Comparison of ENCODE assay signal across 16 cellular contexts in the genomic region with DNA sequence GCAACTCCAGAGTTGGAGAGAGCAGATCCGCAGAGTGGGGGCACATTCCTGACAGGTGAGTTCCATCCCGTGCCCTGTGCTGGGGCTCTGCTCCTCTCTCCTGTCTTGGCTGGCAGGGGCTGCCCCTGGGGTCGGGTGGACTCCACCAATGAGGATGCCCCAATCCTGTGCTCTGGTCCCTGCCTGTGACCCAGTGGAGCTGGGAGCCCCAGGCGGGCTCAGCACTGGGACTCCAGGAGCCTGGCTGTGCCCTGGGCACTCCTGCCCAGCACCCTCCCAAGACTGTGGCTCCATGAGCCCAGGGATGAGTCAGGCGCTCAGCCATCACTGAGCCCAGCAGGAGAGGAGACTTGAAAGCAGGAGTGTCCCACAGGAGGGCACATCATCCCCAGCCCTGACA. TPM values are rescaled to one million over a fixed set of nuclear protein-coding genes. Genes with fewer than 3 reads are reported as not detected.
DNase-seq lines count a peak whose midpoint lies in the region; ATAC-seq, FAIRE-seq and TF ChIP-seq lines count a peak whose summit lies in the region.
"Had no signal": no experiment of that assay in that cellular context is flagged by ENCODE, and none has a peak within 500 bp of the region (broad histone marks: within the 10 kb centered on the region; RNA-seq: fewer than 3 reads in every experiment).

No MANE protein-coding gene starts in this region.

- peaks cover 16% of the 10 kb centered on the region for H3K9me3 ChIP-seq in BLaER1
- H3K9me3 ChIP-seq in HCT116 (ENCODE audit: control insufficient read depth in 1 of 2, insufficient read depth in 1 of 2, low read depth in 1 of 2, low read length in 2 of 2): no peaks in the 10 kb centered on the region
- H3K9me3 ChIP-seq in astrocyte (ENCODE audit: insufficient read depth, low read depth, low read length): no peaks in the 10 kb centered on the region
- no peaks in the 10 kb centered on the region for H3K9me3 ChIP-seq in esophagus squamous epithelium
- H3K9me3 ChIP-seq: SJSA1 had no signal

- H3K4me1 Mint-ChIP-seq in astrocyte (ENCODE audit: low read depth, unreplicated experiment): peaks cover 4% of the 10 kb centered on the region
- peaks cover 39 to 83% (median 80%) of the 10 kb centered on the region in 4 donors for H3K4me1 Mint-ChIP-seq in naive thymus-derived CD8-positive, alpha-beta T cell
- H3K4me1 Mint-ChIP-seq in Calu3 (ENCODE audit: low read depth, unreplicated experiment): peaks cover 36% of the 10 kb centered on the region

- H3K4me3 Mint-ChIP-seq in astrocyte (ENCODE audit: unreplicated experiment) (no peak overlapping the region), Calu3 (ENCODE audit: low read depth, unreplicated experiment) (no peak overlapping the region)
- H3K4me3 Mint-ChIP-seq in naive thymus-derived CD8-positive, alpha-beta T cell: no peak overlapping the region

- H3K4me2 ChIP-seq in BLaER1: no peak overlapping the region
- peak overlapping the region; percentile 77 for H3K4me2 ChIP-seq in HCT116 (ENCODE audit: low read length)
- peak overlapping the region; percentile 21 for H3K4me2 ChIP-seq in astrocyte (ENCODE audit: low read length)

- WGBS in esophagus squamous epithelium, 2 donors: 100% methylated on average over 2 of the region's 5 CpGs; no CpG with 5 or more reads in 1 of the 2 donors

- H3K4me3 ChIP-seq in BLaER1 (no peak overlapping the region), HCT116 (replicated peaks in 1 of 2; ENCODE audit: low read depth in 1 of 2, low read length in 2 of 2) (peak overlapping the region in 1 of 2 experiments; percentile 30; a peak in 1 of 4 replicates), astrocyte (ENCODE audit: insufficient read depth, low read depth, low read length) (no peak overlapping the region), esophagus squamous epithelium (no peak overlapping the region)
- H3K4me3 ChIP-seq: SJSA1 had no signal

- TF ChIP-seq CTCF in HCT116 (IDR thresholded peaks at IDR 0.05 in 2 of 3, conservative IDR thresholded peaks at IDR 0.05 in 1 of 3; ENCODE audit: borderline replicate concordance in 1 of 3, insufficient read depth in 1 of 3, low read depth in 2 of 3, low read length in 2 of 3): no peak
- no peak for TF ChIP-seq CTCF in astrocyte (IDR thresholded peaks at IDR 0.05; ENCODE audit: insufficient read depth, low read depth, low read length)
- TF ChIP-seq CTCF in Calu3 (IDR thresholded peaks at IDR 0.05; ENCODE audit: unreplicated experiment): no peak
- TF ChIP-seq CTCF in esophagus squamous epithelium (IDR thresholded peaks at IDR 0.05): no peak

- TF ChIP-seq POLR2A in HCT116 (IDR thresholded peaks at IDR 0.05; ENCODE audit: borderline replicate concordance, extremely low read depth, insufficient read depth, insufficient read length) (no peak), esophagus squamous epithelium (IDR thresholded peaks at IDR 0.05) (no peak)

- intact Hi-C loops in HCT116 (cut with micrococcal nuclease) (no loop called here), Calu3 (cut with micrococcal nuclease; ENCODE audit: unreplicated experiment) (no loop called here), esophagus squamous epithelium (cut with DNase I) (no loop called here)

- H3K9ac ChIP-seq in BLaER1 (no peak overlapping the region), HCT116 (ENCODE audit: low read length) (peak overlapping the region; percentile 43), astrocyte (ENCODE audit: low read length) (peak overlapping the region; percentile 32)

- H3K27me3 Mint-ChIP-seq in astrocyte (ENCODE audit: low read depth, unreplicated experiment) (no peaks in the 10 kb centered on the region), Calu3 (ENCODE audit: unreplicated experiment) (no peaks in the 10 kb centered on the region)
- no peaks in the 10 kb centered on the region for H3K27me3 Mint-ChIP-seq in naive thymus-derived CD8-positive, alpha-beta T cell

- H4K20me1 ChIP-seq in BLaER1 (peaks cover 96% of the 10 kb centered on the region), HCT116 (ENCODE audit: insufficient read depth) (no peaks in the 10 kb centered on the region), astrocyte (ENCODE audit: insufficient read depth, low read length) (no peaks in the 10 kb centered on the region)

- H3K27ac ChIP-seq in BLaER1 (peak overlapping the region; percentile 38; the same call in 1 of the 2 replicates), HCT116 (ENCODE audit: low read depth, low read length) (peak overlapping the region; percentile 49), astrocyte (ENCODE audit: low read depth, low read length) (peak overlapping the region; percentile 47), esophagus squamous epithelium (no peak overlapping the region)
- H3K27ac ChIP-seq: SJSA1 had no signal

- H3K9me3 Mint-ChIP-seq in astrocyte (ENCODE audit: unreplicated experiment) (peaks cover 3% of the 10 kb centered on the region), Calu3 (ENCODE audit: low read depth, unreplicated experiment) (no peaks in the 10 kb centered on the region)
- no peaks in the 10 kb centered on the region for H3K9me3 Mint-ChIP-seq in naive thymus-derived CD8-positive, alpha-beta T cell

- H3K4me1 ChIP-seq in BLaER1 (peaks cover 39% of the 10 kb centered on the region), HCT116 (ENCODE audit: control insufficient read depth in 1 of 2, insufficient read depth in 2 of 2, low read length in 2 of 2) (peaks cover 36 to 43% of the 10 kb centered on the region in 2 experiments), astrocyte (ENCODE audit: insufficient read depth, low read length) (peaks cover 17% of the 10 kb centered on the region), esophagus squamous epithelium (peaks cover 0 to 38% (median 6%) of the 10 kb centered on the region in 3 donors)

- ATAC-seq in HCT116 (peak; percentile 94), HG02798 (IDR thresholded peaks at IDR 0.05; ENCODE audit: poor library complexity, unreplicated experiment) (no peak)
- ATAC-seq in naive thymus-derived CD8-positive, alpha-beta T cell: no peak

- H3K27me3 ChIP-seq in BLaER1: no peaks in the 10 kb centered on the region
- no peaks in the 10 kb centered on the region for H3K27me3 ChIP-seq in HCT116 (ENCODE audit: insufficient read depth, low read length)
- H3K27me3 ChIP-seq in astrocyte (ENCODE audit: insufficient read depth, low read length): no peaks in the 10 kb centered on the region
- H3K27me3 ChIP-seq in esophagus squamous epithelium: no peaks in the 10 kb centered on the region
- H3K27me3 ChIP-seq: SJSA1 had no signal

- peak; percentile 42 for TF ChIP-seq RAD21 in HCT116 (IDR thresholded peaks at IDR 0.05; ENCODE audit: low read depth)

- POLR2A ChIA-PET in HCT116 (lab: Charles Lee): interaction anchor here (0.6 kb wide), 1 partner anchor 586 kb away, joined by 4 read pairs; no protein-coding TSS in a partner anchor
- POLR2A ChIA-PET in naive thymus-derived CD8-positive, alpha-beta T cell (lab: Charles Lee): interaction anchor here (1.2 kb wide), 1 partner anchor 13 kb away, joined by 3 read pairs; no protein-coding TSS in a partner anchor

- H2AFZ ChIP-seq in HCT116 (ENCODE audit: low read depth, low read length, poor library complexity, severe bottlenecking) (no peak overlapping the region), astrocyte (ENCODE audit: low read depth, low read length) (no peak overlapping the region)

- CTCF ChIA-PET in HCT116 (lab: Charles Lee) (interaction anchor here (1.6 kb wide), 1 partner anchor 12 kb away, joined by 4 read pairs; no protein-coding TSS in a partner anchor), Calu3 (lab: Charles Lee) (interaction anchor here (1.1 kb wide), 1 partner anchor 16 kb away, joined by 3 read pairs; no protein-coding TSS in a partner anchor)

- H3K9me2 ChIP-seq in HCT116 (ENCODE audit: insufficient read depth): no peaks in the 10 kb centered on the region

- BruUV-seq in HCT116 (replicated peaks; lab: Mats Ljungman, UMichigan): no TSS peak
- BruUV-seq in Calu3 (replicated peaks; lab: Mats Ljungman, UMichigan): no TSS peak

- RAD21 ChIA-PET in HCT116 (lab: Charles Lee; ENCODE audit: low non-redundant PET in 1 of 2, low total read pairs in 2 of 2, uncharacterized antibody in 2 of 2, unreplicated experiment in 2 of 2): no interaction called here

- H3K36me3 Mint-ChIP-seq in astrocyte (ENCODE audit: low read depth, unreplicated experiment): peaks cover 2% of the 10 kb centered on the region
- H3K36me3 Mint-ChIP-seq in naive thymus-derived CD8-positive, alpha-beta T cell: peaks cover 0 to 24% (median 6%) of the 10 kb centered on the region in 3 donors
- H3K36me3 Mint-ChIP-seq in Calu3 (ENCODE audit: insufficient read depth, unreplicated experiment): peaks cover 73% of the 10 kb centered on the region

- no peak for DNase-seq in HCT116 (ENCODE audit: low read depth, low spot score)
- no peak for DNase-seq in astrocyte (ENCODE audit: low read depth)
- DNase-seq in naive thymus-derived CD8-positive, alpha-beta T cell: no peak
- no peak for DNase-seq in Calu3
- no peak for DNase-seq in T1000 (lab: John Stamatoyannopoulos, UW)
- DNase-seq in esophagus squamous epithelium (lab: John Stamatoyannopoulos, UW): no peak
- DNase-seq: AML-193; amygdala; Karpas-422; NCI-H2081; stimulated activated CD4-positive, alpha-beta T cell treated with anti-CD3 and anti-CD28 coated beads, Interleukin-4, amount 100 ng/mL, for 24 hours; stimulated activated naive CD4-positive, alpha-beta T cell treated with Interleukin-2 at 50 U/mL for 16 hours had no signal

- H3K27ac Mint-ChIP-seq in astrocyte (ENCODE audit: unreplicated experiment) (no peak overlapping the region), Calu3 (ENCODE audit: unreplicated experiment) (no peak overlapping the region)
- H3K27ac Mint-ChIP-seq in naive thymus-derived CD8-positive, alpha-beta T cell: peak overlapping the region in 6 of 10 donors; percentile 2 to 83 (median 53)

- peaks cover 69% of the 10 kb centered on the region for H3K36me3 ChIP-seq in BLaER1
- H3K36me3 ChIP-seq in HCT116 (ENCODE audit: control insufficient read depth in 1 of 2, insufficient read depth in 2 of 2, low read length in 2 of 2): no peaks in the 10 kb centered on the region
- no peaks in the 10 kb centered on the region for H3K36me3 ChIP-seq in astrocyte (ENCODE audit: insufficient read depth, low read length)
- peaks cover 0 to 19% (median 0%) of the 10 kb centered on the region in 3 donors for H3K36me3 ChIP-seq in esophagus squamous epithelium
- H3K36me3 ChIP-seq: SJSA1 had no signal

- no peak for FAIRE-seq in astrocyte (lab: Jason Lieb, UNC)
- FAIRE-seq: GM19239 had no signal

- H3K79me2 ChIP-seq in HCT116 (ENCODE audit: insufficient read depth, low read length) (peaks cover 37% of the 10 kb centered on the region), astrocyte (ENCODE audit: insufficient read depth, low read length) (peaks cover 10% of the 10 kb centered on the region)

TF ChIP-seq in HCT116, 20 proteins besides CTCF, POLR2A, EP300 and RAD21 (continues in another document):
- TF ChIP-seq EZH2phosphoT487 (IDR thresholded peaks at IDR 0.05; ENCODE audit: borderline replicate concordance) (no peak), FOSL1 (IDR thresholded peaks at IDR 0.05; ENCODE audit: low read depth) (peak; percentile 58; the same call in 1 of the 2 replicates)

RNA-seq across cellular contexts. Expression of gene MBP, which starts 53.9 kb away (rescaled TPM):
- total RNA-seq in HCT116 (2021; ENCODE audit: unreplicated experiment): 34.9 TPM
- polyA plus RNA-seq in HCT116 (2012): 17.5 and 20.2 TPM in 2 replicates
- total RNA-seq in astrocyte: 10.8 and 11.4 TPM in 2 replicates
- 100 to 1,000 TPM in 1 of 2 experiments, 10 to 100 TPM in 1; 99.9 to 108 TPM for total RNA-seq in naive thymus-derived CD8-positive, alpha-beta T cell
- 100 to 1,000 TPM in 2 of 3 donors, 10 to 100 TPM in 1; 89.2 to 148 (median 105) TPM for polyA plus RNA-seq in naive thymus-derived CD8-positive, alpha-beta T cell
- 221 and 257 TPM in 2 replicates for total RNA-seq in Calu3 (2022)
- 10 to 100 TPM; 21.9 to 38.9 (median 25.2) TPM for total RNA-seq in esophagus squamous epithelium
- total RNA-seq: SJSA1 had no signal

Comparison
In these comparisons a context has a peak if more than half of its experiments do, and no peak if none do; other contexts are left out.
1. H3K27ac ChIP-seq: peak in BLaER1 (single experiment), HCT116 (single experiment) and astrocyte (single experiment); none in esophagus squamous epithelium (0 of 4).
2. H3K27ac Mint-ChIP-seq: peak in naive thymus-derived CD8-positive, alpha-beta T cell (6 of 10); none in astrocyte (single experiment) and Calu3 (single experiment).